12 cellular contexts compared by ENCODE assay signal in genomic region chr6:132513821-132514545, GRCh38. TPM values are rescaled to one million over a fixed set of nuclear protein-coding genes. Genes with fewer than 3 reads are reported as not detected.
DNase-seq lines count a peak whose midpoint lies in the region; ATAC-seq and TF ChIP-seq lines count a peak whose summit lies in the region.
"Had no signal": no experiment of that assay in that cellular context is flagged by ENCODE, and none has a peak within 500 bp of the region (broad histone marks: within the 10 kb centered on the region; RNA-seq: fewer than 3 reads in every experiment).

No MANE protein-coding gene starts in this region.

- POLR2A ChIA-PET in CD4-positive, alpha-beta T cell (lab: Charles Lee) = interaction anchor here (1.1 to 1.7 kb wide), 3 partner anchors 19 to 299 kb away, joined by 5 to 39 read pairs (median 6); partner anchors contain the start of gene RPS12

- peaks cover 3% of the 10 kb centered on the region for H3K27me3 ChIP-seq in CD4-positive, alpha-beta T cell (ENCODE audit: control insufficient read depth, insufficient read depth, low read length)

- H3K9me3 Mint-ChIP-seq in CD4-positive, alpha-beta T cell = no peaks in the 10 kb centered on the region
- no peaks in the 10 kb centered on the region for H3K9me3 Mint-ChIP-seq in osteocyte (ENCODE audit: unreplicated experiment)

- CTCF ChIA-PET in CD4-positive, alpha-beta T cell (lab: Charles Lee) = no interaction called here

- H3K27me3 Mint-ChIP-seq in CD4-positive, alpha-beta T cell = peaks cover 5% of the 10 kb centered on the region
- peaks cover 24% of the 10 kb centered on the region for H3K27me3 Mint-ChIP-seq in osteocyte (ENCODE audit: unreplicated experiment)

- no peak for ATAC-seq in CD4-positive, alpha-beta T cell (ENCODE audit: poor library complexity)
- no peak for ATAC-seq in HG03565 (IDR thresholded peaks at IDR 0.05; ENCODE audit: unreplicated experiment)

- H3K36me3 Mint-ChIP-seq in CD4-positive, alpha-beta T cell (ENCODE audit: low read depth) = peaks cover 7% of the 10 kb centered on the region
- H3K36me3 Mint-ChIP-seq in osteocyte (ENCODE audit: unreplicated experiment) = no peaks in the 10 kb centered on the region

- no peak overlapping the region for H3K27ac ChIP-seq in CD4-positive, alpha-beta T cell (ENCODE audit: low read depth, low read length)

- intact Hi-C loops in CD4-positive, alpha-beta T cell (cut with DNase I, micrococcal nuclease) = loop anchor here in 1 of 2 experiments (5.0 to 10.0 kb wide), 3 partner anchors 298 to 1538 kb away; partner anchors contain the start of genes RPS12, SLC2A12 and TBPL1

- TF ChIP-seq CTCF in CD4-positive, alpha-beta T cell (IDR thresholded peaks at IDR 0.05) = no peak
- TF ChIP-seq CTCF in osteocyte (IDR thresholded peaks at IDR 0.05) = no peak

- no peaks in the 10 kb centered on the region for H3K9me3 ChIP-seq in CD4-positive, alpha-beta T cell (ENCODE audit: control insufficient read depth, low read length)

- H3K4me3 Mint-ChIP-seq in CD4-positive, alpha-beta T cell = peak overlapping the region; percentile 99
- peak overlapping the region; percentile 98 for H3K4me3 Mint-ChIP-seq in osteocyte (ENCODE audit: unreplicated experiment)

- peaks cover 34% of the 10 kb centered on the region for H3K4me1 Mint-ChIP-seq in CD4-positive, alpha-beta T cell (ENCODE audit: low read depth)
- peaks cover 32% of the 10 kb centered on the region for H3K4me1 Mint-ChIP-seq in osteocyte (ENCODE audit: unreplicated experiment)

- DNase-seq in CD4-positive, alpha-beta T cell = no peak
- DNase-seq in NOMO-1 treated with DMSO at 0.1 percent for 48 hours (lab: John Stamatoyannopoulos, UW; ENCODE audit: unreplicated experiment) = peak; percentile 75
- peak; percentile 50 for DNase-seq in dedifferentiated amniotic fluid mesenchymal stem cell (ENCODE audit: extremely low spot score)
- no peak for DNase-seq in osteocyte (ENCODE audit: extremely low spot score, unreplicated experiment)
- DNase-seq in NCI-H2081 treated with DMSO at 0.1 percent for 48 hours (lab: John Stamatoyannopoulos, UW) = no peak
- no peak for DNase-seq in amygdala (lab: John Stamatoyannopoulos, UW)
- no peak for DNase-seq in T1000 (lab: John Stamatoyannopoulos, UW)
- DNase-seq: activated gamma-delta T cell treated with Interleukin-2 at 50 U/mL for 16 hours; mesendoderm; NK-92 treated with Interleukin-12 subunit alpha and Interleukin-12 subunit beta, amount 100 ng/mL, for 24 hours had no signal

- H3K27ac Mint-ChIP-seq in CD4-positive, alpha-beta T cell = peak overlapping the region; percentile 86
- H3K27ac Mint-ChIP-seq in osteocyte (ENCODE audit: unreplicated experiment) = no peak overlapping the region

RNA-seq across cellular contexts. Expression of gene STX7, which starts 1.1 kb away (rescaled TPM):
- total RNA-seq in CD4-positive, alpha-beta T cell = 1 to 10 TPM; 4.3 to 5.9 TPM
- 49.3 and 55.4 TPM in 2 replicates for total RNA-seq in osteocyte

RNA-seq across cellular contexts. Expression of gene TAAR9, which starts 24.1 kb away (rescaled TPM):
- total RNA-seq in CD4-positive, alpha-beta T cell = not detected
- total RNA-seq in osteocyte = not detected in 2 replicates
- total RNA-seq: subcutaneous adipose tissue had no signal

RNA-seq across cellular contexts. Expression of gene TAAR8, which starts 38.5 kb away (rescaled TPM):
- not detected for total RNA-seq in CD4-positive, alpha-beta T cell
- total RNA-seq in osteocyte = not detected in 2 replicates
- total RNA-seq: subcutaneous adipose tissue had no signal

RNA-seq across cellular contexts. Expression of gene TAAR6, which starts 56.1 kb away (rescaled TPM):
- total RNA-seq in CD4-positive, alpha-beta T cell = not detected
- not detected in 2 replicates for total RNA-seq in osteocyte
- total RNA-seq: subcutaneous adipose tissue had no signal

Comparison
In these comparisons a context has a peak if more than half of its experiments do, and no peak if none do; other contexts are left out.
1. DNase-seq: peak in NOMO-1 treated with DMSO at 0.1 percent for 48 hours (single experiment) and dedifferentiated amniotic fluid mesenchymal stem cell (single experiment); none in CD4-positive, alpha-beta T cell (0 of 10), osteocyte (single experiment), NCI-H2081 treated with DMSO at 0.1 percent for 48 hours (single experiment), amygdala (0 of 56) and T1000 (single experiment).